Comparison of ENCODE assay signal across 19 cellular contexts in the genomic region with DNA sequence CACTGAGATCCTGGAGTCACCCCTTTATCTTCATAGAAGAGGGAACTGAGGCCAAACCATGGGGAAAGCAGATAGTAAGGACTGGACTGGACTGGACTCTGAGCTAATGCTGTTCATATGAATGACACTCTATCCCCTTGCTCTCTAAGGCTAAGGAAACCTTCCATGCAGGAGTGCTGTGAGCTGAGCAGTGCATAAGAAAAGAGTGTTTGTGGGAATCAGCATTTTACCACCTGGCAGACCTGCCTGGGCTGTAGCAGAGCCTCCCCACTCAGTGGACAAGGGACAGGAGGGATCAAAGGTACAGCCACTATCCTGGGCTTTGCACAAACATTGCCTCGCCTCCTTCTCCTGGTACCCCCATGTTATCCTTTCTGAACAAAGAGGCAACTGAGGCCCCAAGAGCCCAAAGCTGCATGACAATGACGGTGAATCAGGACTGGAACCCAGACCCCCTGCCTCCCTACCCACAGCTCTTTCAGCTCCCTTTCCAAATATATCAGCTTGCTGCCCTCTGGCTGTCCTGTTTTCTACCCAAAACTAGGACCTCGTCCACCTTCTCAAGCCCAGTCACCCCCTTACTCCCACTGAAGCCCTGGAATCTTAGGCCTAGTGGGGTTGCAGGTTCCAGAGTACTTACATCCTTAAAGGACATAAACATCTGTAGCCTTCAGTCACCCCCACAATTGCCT.
"Had no signal": no experiment of that assay in that cellular context is flagged by ENCODE, and none has a peak within 500 bp of the region (broad histone marks: within the 10 kb centered on the region; RNA-seq: fewer than 3 reads in every experiment).

No MANE protein-coding gene starts in this region.

- DNase-seq: effector memory CD8-positive, alpha-beta T cell; esophagus squamous epithelium; foreskin fibroblast; glutamatergic neuron; kidney; left cardiac atrium; mesendoderm; naive thymus-derived CD4-positive, alpha-beta T cell; posterior cingulate gyrus; sigmoid colon; stimulated activated CD4-positive, alpha-beta T cell treated with anti-CD3 and anti-CD28 coated beads, Interleukin-12 subunit alpha, Interleukin-12 subunit beta, amount 100 ng/mL, for 4 hours; stimulated activated naive CD4-positive, alpha-beta T cell; trophoblast cell had no signal

- H3K27ac Mint-ChIP-seq: dendritic cell treated with granulocyte-macrophage colony-stimulating factor and Interleukin-4, amounts not matched to agents 40 ng/mL and 50 ng/mL, for 4 days; effector memory CD8-positive, alpha-beta T cell; naive thymus-derived CD4-positive, alpha-beta T cell had no signal

- H3K36me3 Mint-ChIP-seq: naive thymus-derived CD4-positive, alpha-beta T cell had no signal

- H3K4me3 ChIP-seq: esophagus squamous epithelium, gastroesophageal sphincter, right atrium auricular region, sigmoid colon, skin epidermis had no signal

- H3K9me3 ChIP-seq: esophagus squamous epithelium, gastroesophageal sphincter, neutrophil, right atrium auricular region, sigmoid colon had no signal

- H3K27me3 ChIP-seq: esophagus squamous epithelium, gastroesophageal sphincter, right atrium auricular region, sigmoid colon had no signal

- H3K27ac ChIP-seq: esophagus squamous epithelium, gastroesophageal sphincter, neutrophil, right atrium auricular region, sigmoid colon, skin epidermis had no signal

- ATAC-seq: effector memory CD8-positive, alpha-beta T cell; gastroesophageal sphincter; left cardiac atrium; naive thymus-derived CD4-positive, alpha-beta T cell had no signal

- FAIRE-seq: kidney, urothelium cell line had no signal

- H3K4me3 Mint-ChIP-seq: dendritic cell treated with granulocyte-macrophage colony-stimulating factor and Interleukin-4, amounts not matched to agents 40 ng/mL and 50 ng/mL, for 4 days; effector memory CD8-positive, alpha-beta T cell; naive thymus-derived CD4-positive, alpha-beta T cell had no signal

- H3K9me3 Mint-ChIP-seq: effector memory CD8-positive, alpha-beta T cell had no signal

- H3K36me3 ChIP-seq: esophagus squamous epithelium, gastroesophageal sphincter, neutrophil, right atrium auricular region, sigmoid colon had no signal
